In genomic region chr5:783881-784427, GRCh38 we compare ENCODE assay signal across 9 cellular contexts. TPM values are rescaled to one million over a fixed set of nuclear protein-coding genes. Genes with fewer than 3 reads are reported as not detected.
A peak's percentile ranks its signal among the peaks of the same experiment; 100 is the strongest.
DNase-seq lines count a peak whose midpoint lies in the region; ATAC-seq, FAIRE-seq and TF ChIP-seq lines count a peak whose summit lies in the region.
"Not testable (repeated sequence)": the region's sequence is repeated elsewhere in the genome, so short reads cannot be mapped to it uniquely, and the experiment has no call there.
"Had no signal": no experiment of that assay in that cellular context is flagged by ENCODE, and none has a peak within 500 bp of the region (broad histone marks: within the 10 kb centered on the region; RNA-seq: fewer than 3 reads in every experiment).

No MANE protein-coding gene starts in this region.

- H4K20me1 ChIP-seq in OCI-LY1 (ENCODE audit: insufficient read depth, low read length) = not testable (repeated sequence)

- not testable (repeated sequence) for H3K36me3 ChIP-seq in OCI-LY1 (ENCODE audit: insufficient read depth, low read length); kidney (ENCODE audit: control insufficient read depth in 1 of 2, insufficient read depth in 2 of 2, low read length in 2 of 2)

- intact Hi-C loops in kidney (cut with DNase I) = not testable (repeated sequence)

- H3K9ac ChIP-seq in OCI-LY1 (ENCODE audit: low read length) = not testable (repeated sequence)
- H3K9ac ChIP-seq in kidney (ENCODE audit: low read length in 2 of 2) = peak overlapping the region in 1 of 2 donors; percentile 19

- not testable (repeated sequence) for H3K27me3 Mint-ChIP-seq in activated T-helper 17 cell treated with anti-CD3 and anti-CD28 coated beads, Interleukin-2, amount 50 U/mL, for 72 hours; progenitor cell of endocrine pancreas
- H3K27me3 Mint-ChIP-seq in effector memory CD8-positive, alpha-beta T cell = peaks cover 10 to 16% of the 10 kb centered on the region in 2 donors

- H3K4me3 ChIP-seq in OCI-LY1 (ENCODE audit: low read depth, low read length, poor library complexity, severe bottlenecking) = peak overlapping the region; percentile 51
- H3K4me3 ChIP-seq in kidney (ENCODE audit: low read length in 2 of 2) = peak overlapping the region; percentile 6 to 43

- not testable (repeated sequence) for H3K79me2 ChIP-seq in OCI-LY1 (ENCODE audit: insufficient read depth, low read length)

- not testable (repeated sequence) for H3K4me1 Mint-ChIP-seq in activated T-helper 17 cell treated with anti-CD3 and anti-CD28 coated beads, Interleukin-2, amount 50 U/mL, for 72 hours; effector memory CD8-positive, alpha-beta T cell (ENCODE audit: low read depth in 2 of 2); progenitor cell of endocrine pancreas (ENCODE audit: low read depth)

- H3K4me2 ChIP-seq in OCI-LY1 (ENCODE audit: low read length) = peak overlapping the region; percentile 64

- H3K9me3 Mint-ChIP-seq in activated T-helper 17 cell treated with anti-CD3 and anti-CD28 coated beads, Interleukin-2, amount 50 U/mL, for 72 hours; progenitor cell of endocrine pancreas (ENCODE audit: low read depth): not testable (repeated sequence)
- H3K9me3 Mint-ChIP-seq in effector memory CD8-positive, alpha-beta T cell = peaks cover 2 to 11% of the 10 kb centered on the region in 2 donors

- H3K9me2 ChIP-seq in OCI-LY1 (ENCODE audit: low read depth, low read length) = not testable (repeated sequence)

- ATAC-seq in HG03354 (IDR thresholded peaks at IDR 0.05; ENCODE audit: poor library complexity, severe bottlenecking, unreplicated experiment) = peak; percentile 21
- ATAC-seq in activated T-helper 17 cell treated with anti-CD3 and anti-CD28 coated beads, Interleukin-2, amount 50 U/mL, for 72 hours (replicated peaks) = peak; percentile 27
- peak; percentile 51 for ATAC-seq in effector memory CD8-positive, alpha-beta T cell (replicated peaks)

- not testable (repeated sequence) for H3F3A ChIP-seq in OCI-LY1 (ENCODE audit: insufficient read depth, low read length)

- not testable (repeated sequence) for FAIRE-seq in kidney (lab: Jason Lieb, UNC)

- H2AFZ ChIP-seq in OCI-LY1 (ENCODE audit: low read length) = not testable (repeated sequence)

- H3K27ac Mint-ChIP-seq in activated T-helper 17 cell treated with anti-CD3 and anti-CD28 coated beads, Interleukin-2, amount 50 U/mL, for 72 hours; progenitor cell of endocrine pancreas: not testable (repeated sequence)
- peak overlapping the region; percentile 44 to 82 for H3K27ac Mint-ChIP-seq in effector memory CD8-positive, alpha-beta T cell

- H3K9me3 ChIP-seq in OCI-LY1 (ENCODE audit: low read length); kidney (ENCODE audit: control insufficient read depth in 1 of 2, low read length in 2 of 2): not testable (repeated sequence)

- H3K27me3 ChIP-seq in OCI-LY1 (ENCODE audit: insufficient read depth, low read length) = not testable (repeated sequence)

- DNase-seq in GM10266 (ENCODE audit: extremely low spot score) (peak; percentile 8), kidney (peak; percentile 88), ureter (ENCODE audit: low spot score) (peak; percentile 66)
- peak in 2 of 3 experiments; percentile 39 to 48 for DNase-seq in effector memory CD8-positive, alpha-beta T cell
- not testable (repeated sequence) for DNase-seq in progenitor cell of endocrine pancreas (ENCODE audit: low spot score, unreplicated experiment)

- H3K36me3 Mint-ChIP-seq in activated T-helper 17 cell treated with anti-CD3 and anti-CD28 coated beads, Interleukin-2, amount 50 U/mL, for 72 hours (ENCODE audit: low read depth); progenitor cell of endocrine pancreas (ENCODE audit: insufficient read depth): not testable (repeated sequence)
- peaks cover 20% of the 10 kb centered on the region for H3K36me3 Mint-ChIP-seq in effector memory CD8-positive, alpha-beta T cell (ENCODE audit: insufficient read depth)

- not testable (repeated sequence) for TF ChIP-seq CTCF in GM10266 (IDR thresholded peaks at IDR 0.05; ENCODE audit: control insufficient read depth, insufficient read depth, low read depth, missing control alignments); OCI-LY1 (IDR thresholded peaks at IDR 0.05; ENCODE audit: low read length); kidney (IDR thresholded peaks at IDR 0.05; ENCODE audit: borderline replicate concordance, extremely low read depth, insufficient read depth); progenitor cell of endocrine pancreas (IDR thresholded peaks at IDR 0.05; ENCODE audit: unreplicated experiment)

- peak overlapping the region; percentile 41 for H3K4me3 Mint-ChIP-seq in activated T-helper 17 cell treated with anti-CD3 and anti-CD28 coated beads, Interleukin-2, amount 50 U/mL, for 72 hours
- H3K4me3 Mint-ChIP-seq in effector memory CD8-positive, alpha-beta T cell = peak overlapping the region; percentile 81 to 82
- H3K4me3 Mint-ChIP-seq in progenitor cell of endocrine pancreas (ENCODE audit: low read depth) = peak overlapping the region; percentile 38

- H3K27ac ChIP-seq in OCI-LY1 (ENCODE audit: low read depth, low read length, poor library complexity, severe bottlenecking); kidney (ENCODE audit: low read depth in 2 of 2, low read length in 2 of 2): not testable (repeated sequence)

- H3K4me1 ChIP-seq in OCI-LY1 (ENCODE audit: insufficient read depth, low read length, severe bottlenecking); kidney (ENCODE audit: control insufficient read depth in 1 of 2, insufficient read depth in 1 of 2, low read depth in 1 of 2, low read length in 2 of 2): not testable (repeated sequence)

RNA-seq across cellular contexts. Expression of gene ZDHHC11B, which starts 0.6 kb away (rescaled TPM):
- total RNA-seq in activated T-helper 17 cell treated with anti-CD3 and anti-CD28 coated beads, Interleukin-2, amount 50 U/mL, for 72 hours = 1 to 10 TPM in 1 of 2 donors, under 1 TPM in 1; 0.30 to 7.0 TPM
- 5.4 TPM for total RNA-seq in kidney
- 4.4 TPM for polyA plus RNA-seq in kidney (ENCODE audit: insufficient read depth, low read depth, low replicate concordance)
- total RNA-seq in progenitor cell of endocrine pancreas = 8.6 and 8.7 TPM in 2 replicates
- total RNA-seq in ureter = 15.6 TPM
- total RNA-seq: osteoblast had no signal
